13 cellular contexts compared by ENCODE assay signal in genomic region chr13:99967498-99967883, GRCh38. TPM values are rescaled to one million over a fixed set of nuclear protein-coding genes. Genes with fewer than 3 reads are reported as not detected.
DNase-seq lines count a peak whose midpoint lies in the region; ATAC-seq and TF ChIP-seq lines count a peak whose summit lies in the region.
"Had no signal": no experiment of that assay in that cellular context is flagged by ENCODE, and none has a peak within 500 bp of the region (broad histone marks: within the 10 kb centered on the region; RNA-seq: fewer than 3 reads in every experiment).

No MANE protein-coding gene starts in this region.

- peak; percentile 52 for DNase-seq in NCI-H748 (lab: John Stamatoyannopoulos, UW; ENCODE audit: unreplicated experiment)
- DNase-seq in NCI-H748 treated with DMSO at 0.1 percent for 48 hours (lab: John Stamatoyannopoulos, UW): no peak
- DNase-seq in HFFc6: no peak
- peak; percentile 51 for DNase-seq in astrocyte of the spinal cord (ENCODE audit: low read depth, low spot score)
- no peak for DNase-seq in naive thymus-derived CD4-positive, alpha-beta T cell
- no peak for DNase-seq in left cardiac atrium
- DNase-seq in NCI-H226: no peak
- DNase-seq: NCI-H524 treated with DMSO at 0.1 percent for 48 hours had no signal

- no peak overlapping the region for H3K27ac ChIP-seq in naive thymus-derived CD4-positive, alpha-beta T cell (ENCODE audit: low read depth, low read length)
- H3K27ac ChIP-seq: parathyroid adenoma, SJSA1 had no signal

- H3K4me3 ChIP-seq in astrocyte of the spinal cord (ENCODE audit: low read depth, low read length): peak overlapping the region; percentile 43
- H3K4me3 ChIP-seq in naive thymus-derived CD4-positive, alpha-beta T cell (ENCODE audit: low read length): no peak overlapping the region
- H3K4me3 ChIP-seq: SJSA1 had no signal

- H3K4me3 Mint-ChIP-seq in HFFc6: peak overlapping the region; percentile 0; the same call in 1 of the 2 replicates
- peak overlapping the region; percentile 28 to 72 (median 67) for H3K4me3 Mint-ChIP-seq in naive thymus-derived CD4-positive, alpha-beta T cell

- peaks cover 4% of the 10 kb centered on the region; the same call in 1 of the 2 replicates for H3K36me3 Mint-ChIP-seq in HFFc6 (ENCODE audit: low read depth)
- peaks cover 0 to 13% (median 3%) of the 10 kb centered on the region in 5 donors for H3K36me3 Mint-ChIP-seq in naive thymus-derived CD4-positive, alpha-beta T cell

- H3K4me1 Mint-ChIP-seq in HFFc6 (ENCODE audit: low read depth): no peaks in the 10 kb centered on the region
- H3K4me1 Mint-ChIP-seq in naive thymus-derived CD4-positive, alpha-beta T cell: peaks cover 18 to 32% (median 25%) of the 10 kb centered on the region in 7 donors

- no peak for ATAC-seq in naive thymus-derived CD4-positive, alpha-beta T cell
- ATAC-seq in HG02763 (IDR thresholded peaks at IDR 0.05; ENCODE audit: unreplicated experiment) (no peak), left cardiac atrium (no peak)

- H3K27ac Mint-ChIP-seq in HFFc6: no peak overlapping the region
- peak overlapping the region in 8 of 9 donors; percentile 11 to 81 (median 70) for H3K27ac Mint-ChIP-seq in naive thymus-derived CD4-positive, alpha-beta T cell

- intact Hi-C loops in naive thymus-derived CD4-positive, alpha-beta T cell (cut with micrococcal nuclease): loop anchor here in 1 of 2 donors (1.0 to 2.0 kb wide), 2 partner anchors 9 to 311 kb away; no protein-coding TSS in a partner anchor
- intact Hi-C loops in left cardiac atrium (cut with DNase I): no loop called here

- no peaks in the 10 kb centered on the region for H3K36me3 ChIP-seq in naive thymus-derived CD4-positive, alpha-beta T cell (ENCODE audit: control insufficient read depth in 2 of 3, insufficient read depth in 3 of 3, low read length in 3 of 3)
- H3K36me3 ChIP-seq: SJSA1 had no signal

- no peak for TF ChIP-seq CTCF in HFFc6 (IDR thresholded peaks at IDR 0.05)
- TF ChIP-seq CTCF in astrocyte of the spinal cord (IDR thresholded peaks at IDR 0.05; ENCODE audit: low read depth, low read length): no peak

- CTCF ChIA-PET in naive thymus-derived CD4-positive, alpha-beta T cell (lab: Charles Lee): interaction anchor here (0.5 kb wide), 1 partner anchor 308 kb away, joined by 3 read pairs; no protein-coding TSS in a partner anchor

- peaks cover 31% of the 10 kb centered on the region for H3K27me3 Mint-ChIP-seq in HFFc6 (ENCODE audit: insufficient read depth)
- H3K27me3 Mint-ChIP-seq in naive thymus-derived CD4-positive, alpha-beta T cell: peaks cover 59 to 72% (median 67%) of the 10 kb centered on the region in 5 donors

- peaks cover 5% of the 10 kb centered on the region for H3K9me3 Mint-ChIP-seq in HFFc6
- peaks cover 0 to 24% (median 7%) of the 10 kb centered on the region in 11 donors for H3K9me3 Mint-ChIP-seq in naive thymus-derived CD4-positive, alpha-beta T cell

- in situ Hi-C loops in astrocyte of the spinal cord (cut with HindIII; ENCODE audit: low sequenced_read_pairs): no loop called here

- peaks cover 0 to 10% of the 10 kb centered on the region in 2 donors for H3K4me1 ChIP-seq in naive thymus-derived CD4-positive, alpha-beta T cell (ENCODE audit: control insufficient read depth in 2 of 2, insufficient read depth in 2 of 2, low read length in 2 of 2)
- H3K4me1 ChIP-seq: parathyroid adenoma had no signal

- peaks cover 30 to 48% of the 10 kb centered on the region in 2 donors for H3K27me3 ChIP-seq in naive thymus-derived CD4-positive, alpha-beta T cell (ENCODE audit: control insufficient read depth in 2 of 2, insufficient read depth in 2 of 2, low read length in 2 of 2)

- H3K9me3 ChIP-seq in naive thymus-derived CD4-positive, alpha-beta T cell (ENCODE audit: control insufficient read depth in 2 of 3, low read length in 3 of 3): peaks cover 0 to 6% (median 0%) of the 10 kb centered on the region in 3 experiments

- POLR2A ChIA-PET in naive thymus-derived CD4-positive, alpha-beta T cell (lab: Charles Lee): no interaction called here

RNA-seq across cellular contexts. Expression of gene ZIC5, which starts 4.1 kb away (rescaled TPM):
- total RNA-seq in HFFc6 (2021; fragmentation: NEBNext Ultra II Directional; extraction: Animal tissue kit (Norgen Biotek cat#: 25700)): not detected
- not detected for total RNA-seq in naive thymus-derived CD4-positive, alpha-beta T cell
- polyA plus RNA-seq in naive thymus-derived CD4-positive, alpha-beta T cell: not detected
- total RNA-seq in left cardiac atrium: not detected
- total RNA-seq: fibroblast of lung, kidney epithelial cell, SJSA1 had no signal
- polyA plus RNA-seq: fibroblast of lung had no signal

RNA-seq across cellular contexts. Expression of gene ZIC2, which starts 14.1 kb away (rescaled TPM):
- 1 to 10 TPM in 3 of 6 experiments, under 1 TPM in 2, not detected in 1; 0.07 to 1.9 (median 1.2) TPM for total RNA-seq in HFFc6 (2021; fragmentation: NEBNext Ultra II Directional; extraction: Animal tissue kit (Norgen Biotek cat#: 25700))
- under 1 TPM in 1 of 5 experiments, not detected in 4; 0.51 TPM for total RNA-seq in naive thymus-derived CD4-positive, alpha-beta T cell
- not detected for polyA plus RNA-seq in naive thymus-derived CD4-positive, alpha-beta T cell
- total RNA-seq in left cardiac atrium: not detected
- total RNA-seq: fibroblast of lung, kidney epithelial cell had no signal
- polyA plus RNA-seq: fibroblast of lung had no signal

Comparison
In these comparisons a context has a peak if more than half of its experiments do, and no peak if none do; other contexts are left out.
1. DNase-seq: peak in NCI-H748 (single experiment) and astrocyte of the spinal cord (single experiment); none in NCI-H748 treated with DMSO at 0.1 percent for 48 hours (single experiment), HFFc6 (single experiment), naive thymus-derived CD4-positive, alpha-beta T cell (0 of 9), left cardiac atrium (single experiment) and NCI-H226 (single experiment).